ENCODE assay signal across 14 cellular contexts in genomic region chr2:120551540-120551939, GRCh38.
DNase-seq lines count a peak whose midpoint lies in the region; ATAC-seq, FAIRE-seq and TF ChIP-seq lines count a peak whose summit lies in the region.
"Had no signal": no experiment of that assay in that cellular context is flagged by ENCODE, and none has a peak within 500 bp of the region (broad histone marks: within the 10 kb centered on the region; RNA-seq: fewer than 3 reads in every experiment).

No MANE protein-coding gene starts in this region.

- H3K9ac ChIP-seq in GM12878 (ENCODE audit: control insufficient read depth, insufficient read depth, low read length): no peak overlapping the region

- H3K27me3 ChIP-seq in heart left ventricle (no peaks in the 10 kb centered on the region), GM12878 (replicated peaks in 1 of 2; ENCODE audit: control insufficient read depth in 2 of 2, insufficient read depth in 2 of 2, low read length in 1 of 2) (peaks cover 0 to 2% of the 10 kb centered on the region in 2 experiments; a peak in 2 of 4 replicates), thyroid gland (no peaks in the 10 kb centered on the region)
- H3K27me3 ChIP-seq in CD4-positive, alpha-beta T cell (ENCODE audit: control insufficient read depth, insufficient read depth, low read length): peaks cover 25% of the 10 kb centered on the region
- H3K27me3 ChIP-seq: transverse colon had no signal

- peaks cover 25% of the 10 kb centered on the region for H3K27me3 Mint-ChIP-seq in CD4-positive, alpha-beta T cell

- POLR2A ChIA-PET in GM12878 (lab: Charles Lee): no interaction called here
- POLR2A ChIA-PET in RWPE1 (lab: Yijun Ruan, JAX; ENCODE audit: low non-redundant PET): no interaction called here
- POLR2A ChIA-PET in CD4-positive, alpha-beta T cell (lab: Charles Lee): no interaction called here

- no peak overlapping the region for H3K4me3 Mint-ChIP-seq in CD4-positive, alpha-beta T cell
- H3K4me3 Mint-ChIP-seq: activated CD4-positive, alpha-beta memory T cell treated with anti-CD3 and anti-CD28 coated beads for 36 hours had no signal

- SMC1A ChIA-PET in GM12878 (lab: Charles Lee; ENCODE audit: uncharacterized antibody, unreplicated experiment): no interaction called here

- DNase-seq in heart left ventricle: no peak
- no peak for DNase-seq in Right ventricle myocardium inferior (ENCODE audit: missing footprints)
- no peak for DNase-seq in GM12878 (ENCODE audit: low read depth, low spot score)
- no peak for DNase-seq in thyroid gland
- no peak for DNase-seq in RWPE1 (ENCODE audit: low spot score)
- no peak for DNase-seq in omental fat pad (ENCODE audit: low spot score)
- no peak for DNase-seq in CD4-positive, alpha-beta T cell
- DNase-seq: activated CD4-positive, alpha-beta memory T cell treated with anti-CD3 and anti-CD28 coated beads for 36 hours; effector CD8-positive, alpha-beta T cell; KBM-7; T-helper 2 cell; transverse colon had no signal

- TF ChIP-seq EP300 in GM12878 (IDR thresholded peaks at IDR 0.05; ENCODE audit: borderline replicate concordance in 1 of 2, control insufficient read depth in 1 of 2, low read depth in 2 of 2, low read length in 2 of 2): no peak

- RAD21 ChIA-PET in GM12878 (lab: Charles Lee; ENCODE audit: unreplicated experiment): interaction anchor here (0.6 kb wide), 1 partner anchor 561 kb away, joined by 4 read pairs; no protein-coding TSS in a partner anchor

- TF ChIP-seq CTCF in heart left ventricle (IDR thresholded peaks at IDR 0.05) (no peak), GM12878 (IDR thresholded peaks at IDR 0.05 in 2 of 3, conservative IDR thresholded peaks at IDR 0.05 in 1 of 3; ENCODE audit: control insufficient read depth in 2 of 3, extremely low read depth in 1 of 3, insufficient read depth in 1 of 3, low read depth in 3 of 3, low read length in 3 of 3) (no peak), thyroid gland (IDR thresholded peaks at IDR 0.05) (no peak), RWPE1 (conservative IDR thresholded peaks at IDR 0.05; ENCODE audit: low read depth) (no peak), omental fat pad (IDR thresholded peaks at IDR 0.05) (no peak)
- no peak for TF ChIP-seq CTCF in CD4-positive, alpha-beta T cell (IDR thresholded peaks at IDR 0.05)

- BruUV-seq in GM12878 (replicated peaks; lab: Mats Ljungman, UMichigan): no TSS peak

- H4K20me1 ChIP-seq in GM12878 (ENCODE audit: control insufficient read depth, insufficient read depth): no peaks in the 10 kb centered on the region

- no peaks in the 10 kb centered on the region for H3K9me3 Mint-ChIP-seq in CD4-positive, alpha-beta T cell
- H3K9me3 Mint-ChIP-seq: activated CD4-positive, alpha-beta memory T cell treated with anti-CD3 and anti-CD28 coated beads for 36 hours had no signal

- no peak overlapping the region for H3K4me3 ChIP-seq in heart left ventricle
- no peak overlapping the region for H3K4me3 ChIP-seq in GM12878
- no peak overlapping the region for H3K4me3 ChIP-seq in thyroid gland (replicated peaks in 1 of 3)
- H3K4me3 ChIP-seq: HAP-1, transverse colon had no signal

- H2AFZ ChIP-seq in GM12878 (ENCODE audit: control insufficient read depth, low read depth, low read length): no peak overlapping the region

- CTCF ChIA-PET in GM12878 (lab: Yijun Ruan, JAX) (interaction anchor here (0.7 to 1.1 kb wide), 4 partner anchors 16 to 134 kb away, joined by 3 to 4 read pairs (median 3); no protein-coding TSS in a partner anchor), RWPE1 (lab: Yijun Ruan, JAX) (interaction anchor here (1.0 kb wide), 1 partner anchor 46 kb away, joined by 3 read pairs; no protein-coding TSS in a partner anchor)
- CTCF ChIA-PET in CD4-positive, alpha-beta T cell (lab: Charles Lee): no interaction called here

- no peaks in the 10 kb centered on the region for H3K36me3 Mint-ChIP-seq in CD4-positive, alpha-beta T cell (ENCODE audit: low read depth)
- H3K36me3 Mint-ChIP-seq: activated CD4-positive, alpha-beta memory T cell treated with anti-CD3 and anti-CD28 coated beads for 36 hours had no signal

- no peaks in the 10 kb centered on the region for H3K79me2 ChIP-seq in GM12878 (ENCODE audit: control insufficient read depth, insufficient read depth, low read length)

- H3K9me3 ChIP-seq in heart left ventricle: no peaks in the 10 kb centered on the region
- H3K9me3 ChIP-seq in GM12878 (replicated peaks; ENCODE audit: control insufficient read depth, insufficient read depth, low read length): no peaks in the 10 kb centered on the region
- H3K9me3 ChIP-seq in thyroid gland: no peaks in the 10 kb centered on the region
- H3K9me3 ChIP-seq in CD4-positive, alpha-beta T cell (ENCODE audit: control insufficient read depth, low read length): no peaks in the 10 kb centered on the region
- H3K9me3 ChIP-seq: HAP-1, transverse colon had no signal

- intact Hi-C loops in heart left ventricle (cut with DNase I): loop anchor here in 7 of 10 donors (5.0 to 10.0 kb wide), 6 partner anchors 49 to 209 kb away; partner anchors contain the start of gene INHBB (in 2 of the 7)
- intact Hi-C loops in Right ventricle myocardium inferior (cut with DNase I): loop anchor here (5.0 kb wide), 1 partner anchor 126 kb away; no protein-coding TSS in a partner anchor
- intact Hi-C loops in GM12878 (cut with micrococcal nuclease; ENCODE audit: unreplicated experiment): loop anchor here (10.0 kb wide), 1 partner anchor 207 kb away; the partner anchor contains the start of gene INHBB
- intact Hi-C loops in thyroid gland (cut with DNase I): no loop called here
- intact Hi-C loops in CD4-positive, alpha-beta T cell (cut with DNase I, micrococcal nuclease): no loop called here

- H3K4me2 ChIP-seq in GM12878 (ENCODE audit: control insufficient read depth, insufficient read depth): no peak overlapping the region

- FAIRE-seq in GM12878 (lab: Jason Lieb, UNC): no peak

- TF ChIP-seq RAD21 in GM12878 (IDR thresholded peaks at IDR 0.05; ENCODE audit: insufficient read depth, low read depth, low read length): no peak

- ATAC-seq in heart left ventricle (no peak), Right ventricle myocardium inferior (no peak), HG03521 (IDR thresholded peaks at IDR 0.05; ENCODE audit: unreplicated experiment) (peak; percentile 50), GM12878 (peak; percentile 89), omental fat pad (ENCODE audit: low FRiP score) (no peak)
- no peak for ATAC-seq in CD4-positive, alpha-beta T cell (ENCODE audit: poor library complexity)

- H3K36me3 ChIP-seq in heart left ventricle: no peaks in the 10 kb centered on the region
- H3K36me3 ChIP-seq in GM12878 (ENCODE audit: control insufficient read depth in 2 of 2, insufficient read depth in 2 of 2, low read length in 1 of 2): no peaks in the 10 kb centered on the region
- H3K36me3 ChIP-seq in thyroid gland: no peaks in the 10 kb centered on the region
- H3K36me3 ChIP-seq: HAP-1, transverse colon had no signal

- WGBS in heart left ventricle, 4 donors: 48 to 59% (median 56%) methylated on average over 3 of the region's 3 CpGs
- 0% methylated on average over 3 of the region's 3 CpGs for WGBS in GM12878 (ENCODE audit: insufficient coverage, insufficient replicate concordance, low lambda C conversion rate, missing lambda C conversion rate)
- WGBS in thyroid gland, 2 donors: 57 to 64% methylated on average over 3 of the region's 3 CpGs

- TF ChIP-seq POLR2A in heart left ventricle (IDR thresholded peaks at IDR 0.05) (no peak), GM12878 (IDR thresholded peaks at IDR 0.05; ENCODE audit: low read depth, low read length) (no peak), thyroid gland (IDR thresholded peaks at IDR 0.05) (no peak)

- no peak overlapping the region for H3K27ac Mint-ChIP-seq in CD4-positive, alpha-beta T cell
- H3K27ac Mint-ChIP-seq: activated CD4-positive, alpha-beta memory T cell treated with anti-CD3 and anti-CD28 coated beads for 36 hours had no signal

- H3K27ac ChIP-seq in heart left ventricle: peak overlapping the region in 9 of 12 donors; percentile 52 to 81 (median 64)
- no peak overlapping the region for H3K27ac ChIP-seq in GM12878 (ENCODE audit: control insufficient read depth, insufficient read depth)
- peak overlapping the region in 2 of 3 donors; percentile 20 to 70 for H3K27ac ChIP-seq in thyroid gland
- H3K27ac ChIP-seq in RWPE1: no peak overlapping the region
- no peak overlapping the region for H3K27ac ChIP-seq in CD4-positive, alpha-beta T cell (ENCODE audit: low read depth, low read length)
- H3K27ac ChIP-seq: transverse colon had no signal

- peaks cover 9 to 54% (median 39%) of the 10 kb centered on the region in 12 donors for H3K4me1 ChIP-seq in heart left ventricle
- H3K4me1 ChIP-seq in GM12878 (ENCODE audit: control insufficient read depth, insufficient read depth, low read length): no peaks in the 10 kb centered on the region
- H3K4me1 ChIP-seq in thyroid gland: peaks cover 35 to 52% of the 10 kb centered on the region in 2 donors
- H3K4me1 ChIP-seq: HAP-1 had no signal

- H3K4me1 Mint-ChIP-seq in CD4-positive, alpha-beta T cell (ENCODE audit: low read depth): no peaks in the 10 kb centered on the region

- in situ Hi-C loops in GM12878 (cut with MboI): no loop called here

TF ChIP-seq in GM12878, 131 proteins besides CTCF, POLR2A, EP300 and RAD21:
- TF ChIP-seq KDM1A (IDR thresholded peaks at IDR 0.05; ENCODE audit: borderline replicate concordance) (no peak), NR2F1 (conservative IDR thresholded peaks at IDR 0.05) (0 out of 2 replicates have a peak, but pooled peaks have one; percentile 29), SPI1 (IDR thresholded peaks at IDR 0.05; ENCODE audit: borderline replicate concordance, insufficient read depth, low read depth, low read length) (peak; percentile 94)

Comparison
In these comparisons a context has a peak if more than half of its experiments do, and no peak if none do; other contexts are left out.
1. ATAC-seq: peak in HG03521 (single experiment) and GM12878 (single experiment); none in heart left ventricle (0 of 4), Right ventricle myocardium inferior (single experiment), omental fat pad (single experiment) and CD4-positive, alpha-beta T cell (single experiment).
2. H3K27ac ChIP-seq: peak in heart left ventricle (9 of 12) and thyroid gland (2 of 3); none in GM12878 (single experiment), RWPE1 (single experiment) and CD4-positive, alpha-beta T cell (single experiment).
3. intact Hi-C loops: an anchor here in heart left ventricle (5.0 to 10.0 kb wide), Right ventricle myocardium inferior (5.0 kb wide) and GM12878 (10.0 kb wide); none called in thyroid gland and CD4-positive, alpha-beta T cell.